In genomic region chr2:174335605-174336402, GRCh38 we compare ENCODE assay signal across 9 cellular contexts. TPM values are rescaled to one million over a fixed set of nuclear protein-coding genes. Genes with fewer than 3 reads are reported as not detected.
DNase-seq lines count a peak whose midpoint lies in the region; ATAC-seq and TF ChIP-seq lines count a peak whose summit lies in the region.
"Had no signal": no experiment of that assay in that cellular context is flagged by ENCODE, and none has a peak within 500 bp of the region (broad histone marks: within the 10 kb centered on the region; RNA-seq: fewer than 3 reads in every experiment).

No MANE protein-coding gene starts in this region.

- H3K4me1 Mint-ChIP-seq in stimulated activated memory B cell treated with anti-CD40 and anti-IgM and Interleukin-4, amounts not matched to agents 10 μg/mL and 1 μg/mL and 100 μg/mL, for 72 hours, result peaks cover 20% of the 10 kb centered on the region

- H3K27me3 Mint-ChIP-seq in stimulated activated memory B cell treated with anti-CD40 and anti-IgM and Interleukin-4, amounts not matched to agents 10 μg/mL and 1 μg/mL and 100 μg/mL, for 72 hours, result peaks cover 60% of the 10 kb centered on the region

- no peak overlapping the region for H3K9ac ChIP-seq in BLaER1 treated with 17β-estradiol and CSF1 and Interleukin-3, amounts not matched to agents 10 nM and 100 nM

- no peaks in the 10 kb centered on the region for H3K36me3 ChIP-seq in BLaER1 treated with 17β-estradiol and CSF1 and Interleukin-3, amounts not matched to agents 10 nM and 100 nM
- H3K36me3 ChIP-seq in WERI-Rb-1 (peaks cover 20% of the 10 kb centered on the region), heart left ventricle (no peaks in the 10 kb centered on the region)

- intact Hi-C loops in heart left ventricle (cut with DNase I), result loop anchor here in 3 of 10 donors (10.0 kb wide), 4 partner anchors 171 to 761 kb away; partner anchors contain the start of gene SP3 (in 1 of the 3)

- WGBS in heart left ventricle, 4 donors, result 1 to 4% (median 3%) methylated on average over 45 to 79 of the region's 79 CpGs

- peaks cover 0 to 18% (median 8%) of the 10 kb centered on the region in 11 experiments; a peak in 12 of 22 replicates for H3K9me3 ChIP-seq in BLaER1 treated with 17β-estradiol and CSF1 and Interleukin-3, amounts not matched to agents 10 nM and 100 nM (replicated peaks in 1 of 11)
- H3K9me3 ChIP-seq in WERI-Rb-1 (ENCODE audit: severe bottlenecking), result no peaks in the 10 kb centered on the region
- H3K9me3 ChIP-seq in heart left ventricle, result no peaks in the 10 kb centered on the region

- H3K4me2 ChIP-seq in BLaER1 treated with 17β-estradiol and CSF1 and Interleukin-3, amounts not matched to agents 10 nM and 100 nM, result peak overlapping the region; percentile 85 to 99 (median 92); a peak in 21 of 22 replicates

- TF ChIP-seq POLR2A in heart left ventricle (IDR thresholded peaks at IDR 0.05), result no peak

- no peak overlapping the region for H3K27ac ChIP-seq in BLaER1 treated with 17β-estradiol and CSF1 and Interleukin-3, amounts not matched to agents 10 nM and 100 nM
- H3K27ac ChIP-seq in WERI-Rb-1 (peak overlapping the region; percentile 83), heart left ventricle (no peak overlapping the region), caudate nucleus (ENCODE audit: low read depth, low read length) (no peak overlapping the region)

- H3K36me3 Mint-ChIP-seq in stimulated activated memory B cell treated with anti-CD40 and anti-IgM and Interleukin-4, amounts not matched to agents 10 μg/mL and 1 μg/mL and 100 μg/mL, for 72 hours, result no peaks in the 10 kb centered on the region

- no peak for TF ChIP-seq CTCF in GM20000 (IDR thresholded peaks at IDR 0.05; ENCODE audit: extremely low read depth, missing control alignments)
- TF ChIP-seq CTCF in WERI-Rb-1 (IDR thresholded peaks at IDR 0.05; ENCODE audit: low read depth, low read length), result no peak
- no peak for TF ChIP-seq CTCF in heart left ventricle (IDR thresholded peaks at IDR 0.05)

- H3K4me1 ChIP-seq in BLaER1 treated with 17β-estradiol and CSF1 and Interleukin-3, amounts not matched to agents 10 nM and 100 nM, result peaks cover 16 to 37% (median 22%) of the 10 kb centered on the region in 10 experiments
- H3K4me1 ChIP-seq in heart left ventricle, result peaks cover 9 to 73% (median 34%) of the 10 kb centered on the region in 12 donors

- H4K20me1 ChIP-seq in BLaER1 treated with 17β-estradiol and CSF1 and Interleukin-3, amounts not matched to agents 10 nM and 100 nM, result peaks cover 9 to 99% (median 93%) of the 10 kb centered on the region in 11 experiments; a peak in 20 of 22 replicates

- ATAC-seq in heart left ventricle (peak in 1 of 4 donors; percentile 23), HG03439 (IDR thresholded peaks at IDR 0.05; ENCODE audit: unreplicated experiment) (no peak)
- no peak for ATAC-seq in stimulated activated memory B cell treated with anti-CD40 and anti-IgM and Interleukin-4, amounts not matched to agents 10 μg/mL and 1 μg/mL and 100 μg/mL, for 72 hours

- no peaks in the 10 kb centered on the region for H3K9me3 Mint-ChIP-seq in stimulated activated memory B cell treated with anti-CD40 and anti-IgM and Interleukin-4, amounts not matched to agents 10 μg/mL and 1 μg/mL and 100 μg/mL, for 72 hours

- H3K27me3 ChIP-seq in BLaER1 treated with 17β-estradiol and CSF1 and Interleukin-3, amounts not matched to agents 10 nM and 100 nM, result peaks cover 100% of the 10 kb centered on the region in 11 experiments
- H3K27me3 ChIP-seq in WERI-Rb-1 (ENCODE audit: insufficient read depth, low read depth, severe bottlenecking) (no peaks in the 10 kb centered on the region), heart left ventricle (peaks cover 88 to 100% (median 98%) of the 10 kb centered on the region in 9 donors)

- H3K4me3 ChIP-seq in BLaER1 treated with 17β-estradiol and CSF1 and Interleukin-3, amounts not matched to agents 10 nM and 100 nM, result peak overlapping the region; percentile 47 to 65 (median 54); a peak in 18 of 20 replicates
- H3K4me3 ChIP-seq in WERI-Rb-1 (ENCODE audit: low read depth, low read length) (peak overlapping the region; percentile 80), heart left ventricle (peak overlapping the region in 9 of 12 donors; percentile 13 to 53 (median 27))

- DNase-seq in GM20000 (ENCODE audit: low spot score) (peak; percentile 61), WERI-Rb-1 (peak; percentile 39), heart left ventricle (peak in 1 of 5 donors; percentile 61), NCI-H1436 (lab: John Stamatoyannopoulos, UW) (no peak), caudate nucleus (lab: John Stamatoyannopoulos, UW) (no peak)

- H3K27ac Mint-ChIP-seq in stimulated activated memory B cell treated with anti-CD40 and anti-IgM and Interleukin-4, amounts not matched to agents 10 μg/mL and 1 μg/mL and 100 μg/mL, for 72 hours, result no peak overlapping the region

- H3K4me3 Mint-ChIP-seq in stimulated activated memory B cell treated with anti-CD40 and anti-IgM and Interleukin-4, amounts not matched to agents 10 μg/mL and 1 μg/mL and 100 μg/mL, for 72 hours, result peak overlapping the region; percentile 31

RNA-seq across cellular contexts. Expression of gene SP9, which starts 1.1 kb away (rescaled TPM):
- under 1 TPM in 1 of 9 donors, not detected in 8; 0.08 TPM for total RNA-seq in heart left ventricle
- polyA plus RNA-seq in heart left ventricle, result not detected
- total RNA-seq: HT1080 had no signal

RNA-seq across cellular contexts. Expression of gene SCRN3, which starts 59.7 kb away (rescaled TPM):
- total RNA-seq in heart left ventricle, result 10 to 100 TPM; 29.8 to 56.6 (median 43.0) TPM
- polyA plus RNA-seq in heart left ventricle, result 10 to 100 TPM; 15.7 to 20.2 TPM

Comparison
In these comparisons a context has a peak if more than half of its experiments do, and no peak if none do; other contexts are left out.
1. H3K4me3 ChIP-seq: peak in every context shown above with its lines; median percentile 80 in WERI-Rb-1; 54 in BLaER1 treated with 17β-estradiol and CSF1 and Interleukin-3, amounts not matched to agents 10 nM and 100 nM; 27 in heart left ventricle.
2. DNase-seq: peak in GM20000 (single experiment) and WERI-Rb-1 (single experiment); none in NCI-H1436 (single experiment) and caudate nucleus (0 of 61).